ENCODE assay signal across 22 cellular contexts in genomic region chr9:126980231-126980630, GRCh38.
"Had no signal": no experiment of that assay in that cellular context is flagged by ENCODE, and none has a peak within 500 bp of the region (broad histone marks: within the 10 kb centered on the region; RNA-seq: fewer than 3 reads in every experiment).

No MANE protein-coding gene starts in this region.

- H3K36me3 ChIP-seq: esophagus muscularis mucosa, left lung, tibial nerve had no signal

- H3K27ac ChIP-seq: esophagus muscularis mucosa, left lung had no signal

- H3K4me3 ChIP-seq: esophagus muscularis mucosa, left lung, tibial nerve had no signal

- DNase-seq: activated CD4-positive, alpha-beta T cell treated with anti-CD3 and anti-CD28 coated beads, Interleukin-2, amount 10 ng/mL, durations not matched to agents 7 days and 5 days; activated CD8-positive, alpha-beta T cell treated with anti-CD3 and anti-CD28 coated beads, Interleukin-2, amount 10 ng/mL, durations not matched to agents 7 days and 5 days; activated naive CD4-positive, alpha-beta T cell treated with anti-CD3 and anti-CD28 coated beads, Interleukin-2, amount 10 ng/mL, durations not matched to agents 7 days and 5 days; activated naive CD8-positive, alpha-beta T cell treated with anti-CD3 and anti-CD28 coated beads, Interleukin-2, amount 50 U/mL, for 24 hours; activated T-cell treated with anti-CD3 and anti-CD28 coated beads, Interleukin-2, amount 50 U/mL, for 4 hours; anterior cingulate cortex; dermis blood vessel endothelial cell; effector memory CD4-positive, alpha-beta T cell; hypothalamus; left lung; nephron progenitor cell; nucleus accumbens; posterior cingulate gyrus; retina; stimulated activated CD4-positive, alpha-beta T cell treated with anti-CD3 and anti-CD28 coated beads, Interleukin-12 subunit alpha, Interleukin-12 subunit beta, amount 100 ng/mL, for 4 hours; stimulated activated CD4-positive, alpha-beta T cell treated with anti-CD3 and anti-CD28 coated beads, Interleukin-1b, Interleukin-23, amount 100 ng/mL, for 48 hours; stimulated activated CD8-positive, alpha-beta memory T cell treated with anti-CD3 and anti-CD28 coated beads, Interleukin-4, amount 100 ng/mL, for 48 hours; stimulated activated naive CD4-positive, alpha-beta T cell; substantia nigra; T1000 had no signal

- ATAC-seq: activated CD8-positive, alpha-beta T cell treated with anti-CD3 and anti-CD28 coated beads, Interleukin-2, amount 10 ng/mL, durations not matched to agents 7 days and 5 days; activated naive CD8-positive, alpha-beta T cell treated with anti-CD3 and anti-CD28 coated beads, Interleukin-2, amount 50 U/mL, for 24 hours; activated T-cell treated with anti-CD3 and anti-CD28 coated beads, Interleukin-2, amount 50 U/mL, for 4 hours; left lung had no signal

- H3K27me3 ChIP-seq: esophagus muscularis mucosa, tibial nerve had no signal

- H3K9me3 ChIP-seq: esophagus muscularis mucosa had no signal
